Comparison of ENCODE assay signal across 2 cellular contexts in genomic region chr5:151221574-151221973, GRCh38.
A peak's percentile ranks its signal among the peaks of the same experiment; 100 is the strongest.
TF ChIP-seq lines count a peak whose summit lies in the region.

No MANE protein-coding gene starts in this region.

TF ChIP-seq in HepG2, 621 proteins besides CTCF, POLR2A, EP300 and RAD21:
- TF ChIP-seq ZNF800 (CRISPR knock-in tag; IDR thresholded peaks at IDR 0.05) (no peak), FOSL2 (CRISPR knock-in tag; IDR thresholded peaks at IDR 0.05) (peak; percentile 70)

TF ChIP-seq in HEK293T, 16 proteins besides CTCF, POLR2A, EP300 and RAD21:
- TF ChIP-seq FOXM1 (IDR thresholded peaks at IDR 0.05; ENCODE audit: borderline replicate concordance) (no peak), FOXK2 (IDR thresholded peaks at IDR 0.05) (no peak)
TF ChIP-seq in HEK293T: peak in this region for 0.
